Comparison of ENCODE assay signal across 1 cellular context in the genomic region with DNA sequence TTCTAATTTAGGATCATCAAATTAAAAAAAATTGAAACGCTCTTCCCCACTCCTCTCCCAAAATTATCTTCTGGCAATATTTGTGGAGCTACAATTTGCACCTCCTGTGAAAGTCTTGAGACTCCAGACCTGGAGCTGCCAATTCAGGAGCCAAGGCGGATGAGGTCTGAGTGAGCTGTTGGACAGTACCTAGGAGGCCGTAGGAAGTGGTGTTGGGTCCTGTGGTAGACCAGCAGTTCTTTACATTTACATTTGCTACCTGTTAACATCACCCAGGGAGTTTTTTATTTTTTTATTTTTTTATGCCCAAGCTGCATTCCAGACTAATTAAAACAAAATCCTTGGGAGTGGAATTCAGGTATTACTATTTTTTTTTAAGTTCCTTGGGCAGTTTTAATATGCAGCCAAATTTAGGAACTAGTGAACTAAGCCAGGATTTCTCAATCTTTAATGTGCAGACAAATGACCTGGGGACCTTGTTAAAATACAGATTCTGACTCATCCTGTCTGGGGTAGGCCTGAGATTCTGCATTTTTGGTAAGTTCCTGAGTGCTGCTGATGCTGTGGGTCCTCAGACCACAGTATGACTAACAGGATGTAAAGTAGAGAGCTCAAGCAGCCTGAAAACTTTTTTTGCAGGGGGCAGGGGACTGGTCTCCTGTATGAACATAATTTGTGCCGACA.
TF ChIP-seq lines count a peak whose summit lies in the region.

No MANE protein-coding gene starts in this region.

TF ChIP-seq in SK-N-SH treated with all-trans-retinoic acid at 6 μM for 48 hours, 23 proteins besides CTCF, POLR2A, EP300 and RAD21 (continued from another document):
- no peak for TF ChIP-seq ZNF8 (CRISPR knock-in tag; IDR thresholded peaks at IDR 0.05)
- TF ChIP-seq TCF4 (CRISPR knock-in tag; IDR thresholded peaks at IDR 0.05; ENCODE audit: borderline replicate concordance): no peak
- TF ChIP-seq, protein P1, sequence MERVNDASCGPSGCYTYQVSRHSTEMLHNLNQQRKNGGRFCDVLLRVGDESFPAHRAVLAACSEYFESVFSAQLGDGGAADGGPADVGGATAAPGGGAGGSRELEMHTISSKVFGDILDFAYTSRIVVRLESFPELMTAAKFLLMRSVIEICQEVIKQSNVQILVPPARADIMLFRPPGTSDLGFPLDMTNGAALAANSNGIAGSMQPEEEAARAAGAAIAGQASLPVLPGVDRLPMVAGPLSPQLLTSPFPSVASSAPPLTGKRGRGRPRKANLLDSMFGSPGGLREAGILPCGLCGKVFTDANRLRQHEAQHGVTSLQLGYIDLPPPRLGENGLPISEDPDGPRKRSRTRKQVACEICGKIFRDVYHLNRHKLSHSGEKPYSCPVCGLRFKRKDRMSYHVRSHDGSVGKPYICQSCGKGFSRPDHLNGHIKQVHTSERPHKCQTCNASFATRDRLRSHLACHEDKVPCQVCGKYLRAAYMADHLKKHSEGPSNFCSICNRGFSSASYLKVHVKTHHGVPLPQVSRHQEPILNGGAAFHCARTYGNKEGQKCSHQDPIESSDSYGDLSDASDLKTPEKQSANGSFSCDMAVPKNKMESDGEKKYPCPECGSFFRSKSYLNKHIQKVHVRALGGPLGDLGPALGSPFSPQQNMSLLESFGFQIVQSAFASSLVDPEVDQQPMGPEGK (CRISPR knock-in tag; IDR thresholded peaks at IDR 0.05; ENCODE audit: borderline replicate concordance): no peak
- no peak for TF ChIP-seq ZNF565 (CRISPR knock-in tag; conservative IDR thresholded peaks at IDR 0.05; ENCODE audit: low read depth)
- TF ChIP-seq ISL1 (CRISPR knock-in tag; IDR thresholded peaks at IDR 0.05): no peak
